10 cellular contexts compared by ENCODE assay signal in the genomic region with DNA sequence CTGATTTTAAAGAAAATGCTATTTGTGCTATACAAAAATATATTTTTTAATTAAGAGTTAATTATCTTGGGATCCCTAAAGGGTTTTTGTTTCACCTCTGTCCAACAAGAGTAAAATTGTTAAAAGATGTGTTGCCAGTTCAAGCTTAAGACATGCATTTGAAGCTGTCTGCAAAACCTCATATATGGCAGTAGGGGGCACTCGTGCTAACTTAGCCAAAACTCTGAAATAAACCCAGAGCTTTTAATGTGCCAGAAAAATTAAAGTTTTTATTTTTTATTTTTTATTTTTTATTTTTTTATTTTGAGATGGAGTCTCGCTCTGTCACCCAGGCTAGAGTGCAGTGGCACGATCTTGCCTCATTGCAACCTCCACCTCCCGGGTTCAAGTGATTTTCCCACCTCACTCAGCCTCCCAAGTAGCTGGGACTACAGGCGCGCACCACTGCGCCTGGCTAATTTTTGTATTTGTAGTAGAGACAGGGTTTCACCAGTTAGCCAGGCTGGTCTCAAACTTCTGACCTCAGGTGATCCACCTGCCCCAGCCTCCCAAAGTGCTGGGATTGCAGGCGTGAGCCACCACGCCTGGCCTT. TPM values are rescaled to one million over a fixed set of nuclear protein-coding genes. Genes with fewer than 3 reads are reported as not detected.
DNase-seq lines count a peak whose midpoint lies in the region; ATAC-seq, FAIRE-seq and TF ChIP-seq lines count a peak whose summit lies in the region.
"Not testable (repeated sequence)": the region's sequence is repeated elsewhere in the genome, so short reads cannot be mapped to it uniquely, and the experiment has no call there.
"Had no signal": no experiment of that assay in that cellular context is flagged by ENCODE, and none has a peak within 500 bp of the region (broad histone marks: within the 10 kb centered on the region; RNA-seq: fewer than 3 reads in every experiment).

No MANE protein-coding gene starts in this region.

- not testable (repeated sequence) for H3K9me3 ChIP-seq in HepG2 (ENCODE audit: low read length); thoracic aorta

- TF ChIP-seq CTCF in D721Med (IDR thresholded peaks at IDR 0.05; ENCODE audit: insufficient read depth, missing control alignments) (peak; percentile 86), HepG2 (CRISPR knock-in tag; IDR thresholded peaks at IDR 0.05) (peak; percentile 52), thoracic aorta (IDR thresholded peaks at IDR 0.05) (peak; percentile 47)

- not testable (repeated sequence) for TF ChIP-seq EP300 in HepG2 (IDR thresholded peaks at IDR 0.05; ENCODE audit: low read depth in 2 of 2, low read length in 2 of 2); HepG2 (CRISPR knock-in tag; IDR thresholded peaks at IDR 0.05; ENCODE audit: borderline replicate concordance)

- not testable (repeated sequence) for H3K27me3 ChIP-seq in HepG2 (ENCODE audit: control insufficient read depth in 1 of 2, insufficient read depth in 2 of 2, low read length in 2 of 2); thoracic aorta (replicated peaks; ENCODE audit: insufficient read depth)

- not testable (repeated sequence) for H3K9me3 Mint-ChIP-seq in activated CD4-positive, alpha-beta T cell treated with anti-CD3 and anti-CD28 coated beads for 36 hours (ENCODE audit: low read depth)

- not testable (repeated sequence) for H3K4me3 Mint-ChIP-seq in activated CD4-positive, alpha-beta T cell treated with anti-CD3 and anti-CD28 coated beads for 36 hours

- H3K27ac Mint-ChIP-seq in activated CD4-positive, alpha-beta T cell treated with anti-CD3 and anti-CD28 coated beads for 36 hours: not testable (repeated sequence)

- not testable (repeated sequence) for H3K4me1 ChIP-seq in HepG2 (ENCODE audit: insufficient read depth, low read length); thoracic aorta (ENCODE audit: control insufficient read depth in 1 of 2, low read depth in 2 of 2)

- POLR2A ChIA-PET in activated CD4-positive, alpha-beta T cell treated with anti-CD3 and anti-CD28 coated beads for 36 hours (lab: Charles Lee): interaction anchor here (0.6 to 0.9 kb wide), 3 partner anchors 9 to 66 kb away, joined by 3 to 10 read pairs (median 4); a partner anchor contains a TSS
- POLR2A ChIA-PET in HepG2 (lab: Yijun Ruan, JAX): interaction anchor here (0.9 to 1.1 kb wide), 2 partner anchors 8 to 9 kb away, joined by 3 read pairs; a partner anchor contains a TSS

- not testable (repeated sequence) for TF ChIP-seq POLR2A in HepG2 (IDR thresholded peaks at IDR 0.05; ENCODE audit: insufficient read depth in 1 of 2, low read depth in 2 of 2, low read length in 2 of 2)

- ATAC-seq in GM21381 (IDR thresholded peaks at IDR 0.05; ENCODE audit: unreplicated experiment) (peak; percentile 51), HG03378 (IDR thresholded peaks at IDR 0.05; ENCODE audit: unreplicated experiment) (peak; percentile 47), esophagus mucosa (peak; percentile 61)
- peak; percentile 63 for ATAC-seq in activated CD4-positive, alpha-beta T cell treated with anti-CD3 and anti-CD28 coated beads for 36 hours
- not testable (repeated sequence) for ATAC-seq in HepG2; thoracic aorta (ENCODE audit: insufficient number of reproducible peaks, low FRiP score, low read depth)

- peaks cover 22% of the 10 kb centered on the region for H3K4me1 Mint-ChIP-seq in activated CD4-positive, alpha-beta T cell treated with anti-CD3 and anti-CD28 coated beads for 36 hours

- intact Hi-C loops in activated CD4-positive, alpha-beta T cell treated with anti-CD3 and anti-CD28 coated beads for 36 hours (cut with DNase I, micrococcal nuclease): loop anchor here (1.0 to 10.0 kb wide), 3 partner anchors 57 to 387 kb away; no protein-coding TSS in a partner anchor
- intact Hi-C loops in HepG2 (cut with micrococcal nuclease; ENCODE audit: unreplicated experiment): loop anchor here (1.0 kb wide), 2 partner anchors 8 to 57 kb away; no protein-coding TSS in a partner anchor

- not testable (repeated sequence) for H2AFZ ChIP-seq in HepG2 (ENCODE audit: low read length)

- H3K36me3 ChIP-seq in HepG2 (replicated peaks in 1 of 2; ENCODE audit: control insufficient read depth in 1 of 2, insufficient read depth in 2 of 2, low read length in 2 of 2): peaks cover 19 to 66% of the 10 kb centered on the region in 2 experiments
- peaks cover 66% of the 10 kb centered on the region for H3K36me3 ChIP-seq in thoracic aorta

- not testable (repeated sequence) for H3K79me2 ChIP-seq in HepG2 (ENCODE audit: insufficient read depth, low read length)

- not testable (repeated sequence) for H3K4me3 ChIP-seq in HepG2 (replicated peaks in 1 of 3; ENCODE audit: insufficient read depth in 1 of 3, low read depth in 2 of 3, low read length in 3 of 3); thoracic aorta

- H3K36me3 Mint-ChIP-seq in activated CD4-positive, alpha-beta T cell treated with anti-CD3 and anti-CD28 coated beads for 36 hours (ENCODE audit: low read depth): peaks cover 56% of the 10 kb centered on the region

- H3K4me2 ChIP-seq in HepG2 (ENCODE audit: low read depth, low read length): not testable (repeated sequence)

- not testable (repeated sequence) for H3K27me3 Mint-ChIP-seq in activated CD4-positive, alpha-beta T cell treated with anti-CD3 and anti-CD28 coated beads for 36 hours

- H3K9ac ChIP-seq in HepG2 (ENCODE audit: insufficient read depth, low read depth, low read length): not testable (repeated sequence)

- 79% methylated on average over 9 of the region's 9 CpGs for WGBS in HepG2 (ENCODE audit: low lambda C conversion rate)

- DNase-seq in D721Med (ENCODE audit: insufficient read length, low spot score); thoracic aorta (ENCODE audit: low spot score): not testable (repeated sequence)
- DNase-seq in NCI-H460 (ENCODE audit: extremely low read depth, low read depth) (peak; percentile 33), HepG2 (ENCODE audit: low spot score) (peak; percentile 25)
- DNase-seq in activated CD4-positive, alpha-beta T cell treated with anti-CD3 and anti-CD28 coated beads for 36 hours: peak; percentile 15

- in situ Hi-C loops in HepG2 (cut with HindIII; ENCODE audit: extremely low pct_ligation_motif_present, low pct_unique_long_range_greater_than_20kb): not testable (repeated sequence)

- H3K27ac ChIP-seq in HepG2 (ENCODE audit: extremely low read length, insufficient read depth, low read length); thoracic aorta: not testable (repeated sequence)

- not testable (repeated sequence) for TF ChIP-seq RAD21 in HepG2 (CRISPR knock-in tag; IDR thresholded peaks at IDR 0.05)

- not testable (repeated sequence) for BruUV-seq in HepG2 (replicated peaks; lab: Mats Ljungman, UMichigan)

- CTCF ChIA-PET in activated CD4-positive, alpha-beta T cell treated with anti-CD3 and anti-CD28 coated beads for 36 hours (lab: Charles Lee): interaction anchor here (0.6 to 3.9 kb wide), 22 partner anchors 8 to 395 kb away, joined by 3 to 68 read pairs (median 6); a partner anchor contains a TSS
- CTCF ChIA-PET in HepG2 (lab: Yijun Ruan, JAX; ENCODE audit: low intra/inter-chr PET ratio, low total read pairs): not testable (repeated sequence)

- not testable (repeated sequence) for H4K20me1 ChIP-seq in HepG2 (ENCODE audit: insufficient read depth, low read length)

- not testable (repeated sequence) for FAIRE-seq in D721Med (lab: Jason Lieb, UNC); HepG2 (lab: Jason Lieb, UNC)

RNA-seq across cellular contexts. Expression of a gene that starts 8.8 kb away (rescaled TPM):
- total RNA-seq in NCI-H460 (2014; rRNA removed; shearing (Covaris generic)): 692 and 730 TPM in 2 replicates
- 306 and 350 TPM in 2 replicates for polyA plus RNA-seq in NCI-H460 (2014; cell fraction: nucleus; rRNA removed)
- 100 to 1,000 TPM; 121 to 178 TPM for total RNA-seq in activated CD4-positive, alpha-beta T cell treated with anti-CD3 and anti-CD28 coated beads for 36 hours
- total RNA-seq in esophagus mucosa: 142 TPM
- total RNA-seq in HepG2 (2016; rRNA removed; fragmentation: Illumina TruSeq; extraction: Trizol): 212 and 345 TPM in 2 replicates
- total RNA-seq in HepG2 (2016; cell fraction: cytosol; rRNA removed; fragmentation: Illumina TruSeq; extraction: Trizol; ENCODE audit: low read depth): 30.2 and 31.6 TPM in 2 replicates
- total RNA-seq in HepG2 (2016; cell fraction: insoluble cytoplasmic fraction; rRNA removed; fragmentation: Illumina TruSeq; extraction: Trizol): 217 and 359 TPM in 2 replicates
- 71.3 and 73.2 TPM in 2 replicates for total RNA-seq in HepG2 (2016; cell fraction: membrane; rRNA removed; fragmentation: Illumina TruSeq; extraction: Trizol)
- 76.0 and 76.6 TPM in 2 replicates for total RNA-seq in HepG2 (2016; cell fraction: nucleus; rRNA removed; fragmentation: Illumina TruSeq; extraction: Trizol)
- polyA plus RNA-seq in HepG2 (2011; rRNA removed): 145 and 163 TPM in 2 replicates
- polyA plus RNA-seq in HepG2 (2011; cell fraction: cytosol; rRNA removed): 120 and 156 TPM in 2 replicates
- polyA plus RNA-seq in HepG2 (2011; cell fraction: nucleus; rRNA removed): 20.6 and 30.6 TPM in 2 replicates
- polyA plus RNA-seq in HepG2 (2012): 147 and 173 TPM in 2 replicates
- polyA plus RNA-seq in HepG2 (2016; cell fraction: cytosol; fragmentation: Illumina TruSeq; extraction: Trizol; ENCODE audit: low read depth): 26.7 and 30.1 TPM in 2 replicates
- polyA plus RNA-seq in HepG2 (2016; cell fraction: insoluble cytoplasmic fraction; fragmentation: Illumina TruSeq; extraction: Trizol; ENCODE audit: low read depth): 287 and 340 TPM in 2 replicates
- polyA plus RNA-seq in HepG2 (2016; cell fraction: membrane; fragmentation: Illumina TruSeq; extraction: Trizol; ENCODE audit: low read depth): 47.9 and 49.3 TPM in 2 replicates
- 94.0 TPM in 2 replicates for polyA plus RNA-seq in HepG2 (2016; cell fraction: nucleus; fragmentation: Illumina TruSeq; extraction: Trizol; ENCODE audit: insufficient read depth, low read depth)
- polyA minus RNA-seq in HepG2 (2011; rRNA and poly(A)+ RNA removed; ENCODE audit: low replicate concordance): 155 and 222 TPM in 2 replicates
- polyA minus RNA-seq in HepG2 (2011; cell fraction: cytosol; rRNA and poly(A)+ RNA removed): 64.6 and 69.6 TPM in 2 replicates
- 31.3 and 40.3 TPM in 2 replicates for polyA minus RNA-seq in HepG2 (2011; cell fraction: nucleus; rRNA and poly(A)+ RNA removed)
- total RNA-seq in thoracic aorta: 100 to 1,000 TPM; 114 to 116 TPM

RNA-seq across cellular contexts. Expression of a gene that starts 25.5 kb away (rescaled TPM):
- not detected in 2 replicates for total RNA-seq in NCI-H460 (2014; rRNA removed; shearing (Covaris generic))
- polyA plus RNA-seq in NCI-H460 (2014; cell fraction: nucleus; rRNA removed): not detected in 2 replicates
- not detected for total RNA-seq in activated CD4-positive, alpha-beta T cell treated with anti-CD3 and anti-CD28 coated beads for 36 hours
- total RNA-seq in esophagus mucosa (404 TPM), HepG2 (2016; rRNA removed; fragmentation: Illumina TruSeq; extraction: Trizol) (not detected in 2 replicates), thoracic aorta (not detected)
- total RNA-seq in HepG2 (2016; cell fraction: cytosol; rRNA removed; fragmentation: Illumina TruSeq; extraction: Trizol; ENCODE audit: low read depth): not detected in 2 replicates
- total RNA-seq in HepG2 (2016; cell fraction: insoluble cytoplasmic fraction; rRNA removed; fragmentation: Illumina TruSeq; extraction: Trizol): not detected in 2 replicates
- total RNA-seq in HepG2 (2016; cell fraction: membrane; rRNA removed; fragmentation: Illumina TruSeq; extraction: Trizol): not detected in 2 replicates
- total RNA-seq in HepG2 (2016; cell fraction: nucleus; rRNA removed; fragmentation: Illumina TruSeq; extraction: Trizol): not detected in 2 replicates
- polyA plus RNA-seq in HepG2 (2011; rRNA removed): not detected in 2 replicates
- polyA plus RNA-seq in HepG2 (2011; cell fraction: cytosol; rRNA removed): not detected in 2 replicates
- not detected in 2 replicates for polyA plus RNA-seq in HepG2 (2011; cell fraction: nucleus; rRNA removed)
- polyA plus RNA-seq in HepG2 (2012): not detected in 2 replicates
- not detected in 2 replicates for polyA plus RNA-seq in HepG2 (2016; cell fraction: cytosol; fragmentation: Illumina TruSeq; extraction: Trizol; ENCODE audit: low read depth)
- polyA plus RNA-seq in HepG2 (2016; cell fraction: insoluble cytoplasmic fraction; fragmentation: Illumina TruSeq; extraction: Trizol; ENCODE audit: low read depth): not detected in 2 replicates
- polyA plus RNA-seq in HepG2 (2016; cell fraction: membrane; fragmentation: Illumina TruSeq; extraction: Trizol; ENCODE audit: low read depth): not detected in 2 replicates
- not detected in 2 replicates for polyA plus RNA-seq in HepG2 (2016; cell fraction: nucleus; fragmentation: Illumina TruSeq; extraction: Trizol; ENCODE audit: insufficient read depth, low read depth)
- polyA minus RNA-seq in HepG2 (2011; rRNA and poly(A)+ RNA removed; ENCODE audit: low replicate concordance): not detected in 2 replicates
- polyA minus RNA-seq in HepG2 (2011; cell fraction: cytosol; rRNA and poly(A)+ RNA removed): not detected in 2 replicates
- not detected in 2 replicates for polyA minus RNA-seq in HepG2 (2011; cell fraction: nucleus; rRNA and poly(A)+ RNA removed)
- total RNA-seq: activated CD8-positive, alpha-beta memory T cell treated with anti-CD3 and anti-CD28 coated beads, Interleukin-2, amount 10 ng/mL, durations not matched to agents 7 days and 5 days; omental fat pad had no signal

RNA-seq across cellular contexts. Expression of a gene that starts 46.2 kb away (rescaled TPM):
- 0.07 and 0.35 TPM in 2 replicates for total RNA-seq in NCI-H460 (2014; rRNA removed; shearing (Covaris generic))
- polyA plus RNA-seq in NCI-H460 (2014; cell fraction: nucleus; rRNA removed): 0.50 and 0.95 TPM in 2 replicates
- total RNA-seq in activated CD4-positive, alpha-beta T cell treated with anti-CD3 and anti-CD28 coated beads for 36 hours: 1 to 10 TPM in 1 of 2 experiments, under 1 TPM in 1; 0.62 to 1.1 TPM
- total RNA-seq in esophagus mucosa (29.0 TPM), HepG2 (2016; rRNA removed; fragmentation: Illumina TruSeq; extraction: Trizol) (0.04 TPM in 1 of 2 replicates, not detected in the other), thoracic aorta (under 1 TPM in 1 of 2 donors, not detected in 1; 0.14 TPM)
- total RNA-seq in HepG2 (2016; cell fraction: cytosol; rRNA removed; fragmentation: Illumina TruSeq; extraction: Trizol; ENCODE audit: low read depth): not detected in 2 replicates
- 0.02 TPM in 1 of 2 replicates, not detected in the other for total RNA-seq in HepG2 (2016; cell fraction: insoluble cytoplasmic fraction; rRNA removed; fragmentation: Illumina TruSeq; extraction: Trizol)
- not detected in 2 replicates for total RNA-seq in HepG2 (2016; cell fraction: membrane; rRNA removed; fragmentation: Illumina TruSeq; extraction: Trizol)
- total RNA-seq in HepG2 (2016; cell fraction: nucleus; rRNA removed; fragmentation: Illumina TruSeq; extraction: Trizol): not detected in 2 replicates
- 0.01 and 0.09 TPM in 2 replicates for polyA plus RNA-seq in HepG2 (2011; rRNA removed)
- 0.04 TPM in 1 of 2 replicates, not detected in the other for polyA plus RNA-seq in HepG2 (2011; cell fraction: cytosol; rRNA removed)
- polyA plus RNA-seq in HepG2 (2011; cell fraction: nucleus; rRNA removed): 0.14 and 0.34 TPM in 2 replicates
- 0.05 TPM in 1 of 2 replicates, not detected in the other for polyA plus RNA-seq in HepG2 (2012)
- not detected in 2 replicates for polyA plus RNA-seq in HepG2 (2016; cell fraction: cytosol; fragmentation: Illumina TruSeq; extraction: Trizol; ENCODE audit: low read depth)
- not detected in 2 replicates for polyA plus RNA-seq in HepG2 (2016; cell fraction: insoluble cytoplasmic fraction; fragmentation: Illumina TruSeq; extraction: Trizol; ENCODE audit: low read depth)
- not detected in 2 replicates for polyA plus RNA-seq in HepG2 (2016; cell fraction: membrane; fragmentation: Illumina TruSeq; extraction: Trizol; ENCODE audit: low read depth)
- polyA plus RNA-seq in HepG2 (2016; cell fraction: nucleus; fragmentation: Illumina TruSeq; extraction: Trizol; ENCODE audit: insufficient read depth, low read depth): 0.23 TPM in 1 of 2 replicates, not detected in the other
- not detected in 2 replicates for polyA minus RNA-seq in HepG2 (2011; rRNA and poly(A)+ RNA removed; ENCODE audit: low replicate concordance)
- not detected in 2 replicates for polyA minus RNA-seq in HepG2 (2011; cell fraction: cytosol; rRNA and poly(A)+ RNA removed)
- polyA minus RNA-seq in HepG2 (2011; cell fraction: nucleus; rRNA and poly(A)+ RNA removed): 0.64 TPM in 1 of 2 replicates, not detected in the other

Comparison
In these comparisons a context has a peak if more than half of its experiments do, and no peak if none do; other contexts are left out.
1. RNA of a gene that starts 25.5 kb away (total RNA-seq): 404 TPM in esophagus mucosa (single experiment); not detected in NCI-H460, not detected in activated CD4-positive, alpha-beta T cell treated with anti-CD3 and anti-CD28 coated beads for 36 hours, not detected in HepG2 and not detected in thoracic aorta; every median in the first group is over 100 times any median in the second.
2. RNA of a gene that starts 46.2 kb away (total RNA-seq): 29.0 TPM in esophagus mucosa (single experiment); 0.62 to 1.1 TPM in activated CD4-positive, alpha-beta T cell treated with anti-CD3 and anti-CD28 coated beads for 36 hours, 0.14 TPM in thoracic aorta, 0.07 to 0.35 TPM in NCI-H460 and 0.02 to 0.04 TPM in HepG2; every median in the first group is over 10 times any median in the second.
3. Peak in every context shown above with its lines, with median percentiles within 50 percentile points of each other: CTCF ChIP-seq.